Comparison of ENCODE assay signal across 26 cellular contexts in genomic region chr16:19776147-19776546, GRCh38.
"Had no signal": no experiment of that assay in that cellular context is flagged by ENCODE, and none has a peak within 500 bp of the region (broad histone marks: within the 10 kb centered on the region; RNA-seq: fewer than 3 reads in every experiment).

No MANE protein-coding gene starts in this region.

- H3K9me3 Mint-ChIP-seq: activated B cell treated with CpG ODN at 0.5 μM for 24 hours; activated CD8-positive, alpha-beta T cell treated with anti-CD3 and anti-CD28 coated beads for 36 hours; activated T-cell treated with anti-CD3 and anti-CD28 coated beads, Interleukin-2, amount 50 U/mL, for 4 hours; activated T-helper 17 cell treated with anti-CD3 and anti-CD28 coated beads, Interleukin-2, amount 50 U/mL, for 72 hours; nephron; stimulated activated effector memory CD8-positive, alpha-beta T cell treated with anti-CD3 and anti-CD28 coated beads, Interleukin-12 subunit alpha, Interleukin-12 subunit beta, amount 100 ng/mL, for 72 hours; stimulated activated naive CD8-positive, alpha-beta T cell treated with anti-CD3 and anti-CD28 coated beads, Interleukin-15, Interleukin-2, amounts not matched to agents 100 ng/mL and 50 ng/mL, for 24 hours; T-helper 2 cell treated with Interferon-gamma antibody and Interleukin-4, amounts not matched to agents 5 μg/mL and 100 μg/mL, for 36 hours had no signal

- DNase-seq: activated B cell treated with CpG ODN at 0.5 μM for 24 hours; activated CD4-positive, alpha-beta T cell treated with anti-CD3 and anti-CD28 coated beads, Interleukin-2, amount 50 U/mL, for 1 hour; activated CD8-positive, alpha-beta T cell treated with anti-CD3 and anti-CD28 coated beads for 36 hours; activated gamma-delta T cell treated with Interleukin-2 at 50 U/mL for 16 hours; activated naive CD4-positive, alpha-beta T cell treated with anti-CD3 and anti-CD28 coated beads, Interleukin-2, amount 50 U/mL, for 16 hours; activated T-cell treated with anti-CD3 and anti-CD28 coated beads, Interleukin-2, amount 50 U/mL, for 4 hours; amniotic stem cell; brain microvascular endothelial cell; central memory CD4-positive, alpha-beta T cell; dermis blood vessel endothelial cell; effector CD8-positive, alpha-beta T cell; gastrocnemius medialis; glutamatergic neuron; left ventricle myocardium superior; right lobe of liver; stimulated activated CD4-positive, alpha-beta T cell treated with anti-CD3 and anti-CD28 coated beads, Interleukin-4, amount 100 ng/mL, for 24 hours; tibial artery; upper lobe of right lung had no signal

- H3K27ac Mint-ChIP-seq: activated B cell treated with CpG ODN at 0.5 μM for 24 hours; activated CD8-positive, alpha-beta T cell treated with anti-CD3 and anti-CD28 coated beads for 36 hours; activated T-helper 17 cell treated with anti-CD3 and anti-CD28 coated beads, Interleukin-2, amount 50 U/mL, for 72 hours; nephron; stimulated activated effector memory CD8-positive, alpha-beta T cell treated with anti-CD3 and anti-CD28 coated beads, Interleukin-12 subunit alpha, Interleukin-12 subunit beta, amount 100 ng/mL, for 72 hours; stimulated activated naive CD8-positive, alpha-beta T cell treated with anti-CD3 and anti-CD28 coated beads, Interleukin-15, Interleukin-2, amounts not matched to agents 100 ng/mL and 50 ng/mL, for 24 hours; T-helper 2 cell treated with Interferon-gamma antibody and Interleukin-4, amounts not matched to agents 5 μg/mL and 100 μg/mL, for 36 hours had no signal

- H3K27me3 Mint-ChIP-seq: activated B cell treated with CpG ODN at 0.5 μM for 24 hours; activated CD8-positive, alpha-beta T cell treated with anti-CD3 and anti-CD28 coated beads for 36 hours; activated T-helper 17 cell treated with anti-CD3 and anti-CD28 coated beads, Interleukin-2, amount 50 U/mL, for 72 hours; stimulated activated naive CD8-positive, alpha-beta T cell treated with anti-CD3 and anti-CD28 coated beads, Interleukin-15, Interleukin-2, amounts not matched to agents 100 ng/mL and 50 ng/mL, for 24 hours had no signal

- H3K27ac ChIP-seq: brain microvascular endothelial cell, right lobe of liver, tibial artery, upper lobe of right lung had no signal

- H3K4me3 Mint-ChIP-seq: activated B cell treated with CpG ODN at 0.5 μM for 24 hours; activated CD8-positive, alpha-beta T cell treated with anti-CD3 and anti-CD28 coated beads for 36 hours; activated T-cell treated with anti-CD3 and anti-CD28 coated beads, Interleukin-2, amount 50 U/mL, for 4 hours; activated T-helper 17 cell treated with anti-CD3 and anti-CD28 coated beads, Interleukin-2, amount 50 U/mL, for 72 hours; nephron; stimulated activated effector memory CD8-positive, alpha-beta T cell treated with anti-CD3 and anti-CD28 coated beads, Interleukin-12 subunit alpha, Interleukin-12 subunit beta, amount 100 ng/mL, for 72 hours; stimulated activated naive CD8-positive, alpha-beta T cell treated with anti-CD3 and anti-CD28 coated beads, Interleukin-15, Interleukin-2, amounts not matched to agents 100 ng/mL and 50 ng/mL, for 24 hours; T-helper 2 cell treated with Interferon-gamma antibody and Interleukin-4, amounts not matched to agents 5 μg/mL and 100 μg/mL, for 36 hours had no signal

- H3K36me3 ChIP-seq: brain microvascular endothelial cell, gastrocnemius medialis, right lobe of liver, tibial artery, upper lobe of right lung had no signal

- H3K36me3 Mint-ChIP-seq: stimulated activated effector memory CD8-positive, alpha-beta T cell treated with anti-CD3 and anti-CD28 coated beads, Interleukin-12 subunit alpha, Interleukin-12 subunit beta, amount 100 ng/mL, for 72 hours had no signal

- FAIRE-seq: astrocyte, colon, islet of Langerhans had no signal

- H3K27me3 ChIP-seq: brain microvascular endothelial cell, gastrocnemius medialis, right lobe of liver, tibial artery, upper lobe of right lung had no signal

- H3K4me1 ChIP-seq: gastrocnemius medialis, right lobe of liver, tibial artery, upper lobe of right lung had no signal

- H3K4me3 ChIP-seq: gastrocnemius medialis, right lobe of liver, tibial artery, upper lobe of right lung had no signal

- H3K4me1 Mint-ChIP-seq: activated T-helper 17 cell treated with anti-CD3 and anti-CD28 coated beads, Interleukin-2, amount 50 U/mL, for 72 hours; stimulated activated effector memory CD8-positive, alpha-beta T cell treated with anti-CD3 and anti-CD28 coated beads, Interleukin-12 subunit alpha, Interleukin-12 subunit beta, amount 100 ng/mL, for 72 hours had no signal

- ATAC-seq: activated CD8-positive, alpha-beta T cell treated with anti-CD3 and anti-CD28 coated beads for 36 hours; activated T-cell treated with anti-CD3 and anti-CD28 coated beads, Interleukin-2, amount 50 U/mL, for 4 hours; activated T-helper 17 cell treated with anti-CD3 and anti-CD28 coated beads, Interleukin-2, amount 50 U/mL, for 72 hours; gastrocnemius medialis; left ventricle myocardium superior; right lobe of liver; stimulated activated effector memory CD8-positive, alpha-beta T cell treated with anti-CD3 and anti-CD28 coated beads, Interleukin-12 subunit alpha, Interleukin-12 subunit beta, amount 100 ng/mL, for 72 hours; upper lobe of right lung had no signal

- H3K9me3 ChIP-seq: gastrocnemius medialis, right lobe of liver, tibial artery, upper lobe of right lung had no signal
